In the genomic region with DNA sequence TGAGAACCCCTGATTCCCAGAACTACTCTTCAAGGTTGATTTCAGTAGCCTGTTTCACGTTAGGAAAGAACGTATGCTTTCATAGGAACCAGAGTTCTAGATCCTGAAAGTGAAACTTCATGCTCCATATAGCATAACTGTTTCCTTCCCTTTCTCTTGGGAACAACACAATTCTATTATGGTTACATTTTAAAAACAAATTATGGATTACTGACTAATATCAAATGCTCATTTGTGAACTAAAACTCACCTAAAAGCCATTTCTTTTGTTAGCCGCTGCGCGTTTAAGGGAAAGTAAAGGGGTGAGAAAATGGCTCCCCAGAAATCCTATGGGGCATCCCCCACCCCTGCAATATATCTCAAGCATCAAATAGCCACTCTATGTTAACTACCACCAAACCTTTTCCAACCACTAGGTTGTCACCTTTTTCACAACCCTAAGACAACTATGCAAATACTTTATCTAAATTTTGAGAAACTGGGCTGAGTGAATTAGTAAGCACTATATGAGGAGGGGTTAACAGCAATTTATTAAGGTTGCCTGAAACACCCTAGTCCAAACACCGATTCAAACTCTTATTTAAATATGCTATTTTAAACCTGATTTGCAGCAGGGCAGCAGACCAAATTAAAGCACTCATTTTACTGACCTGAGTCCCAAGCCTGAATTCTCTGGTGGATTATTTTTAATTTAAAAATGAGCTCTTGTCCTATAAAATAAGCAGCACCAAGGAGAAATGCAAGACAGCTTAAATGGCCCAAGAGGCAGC, we compare ENCODE assay signal across 8 cellular contexts. TPM values are rescaled to one million over a fixed set of nuclear protein-coding genes. Genes with fewer than 3 reads are reported as not detected.
DNase-seq lines count a peak whose midpoint lies in the region; ATAC-seq and TF ChIP-seq lines count a peak whose summit lies in the region.

No MANE protein-coding gene starts in this region.

- no peak for TF ChIP-seq EP300 in upper lobe of left lung (IDR thresholded peaks at IDR 0.05)

- H3K27me3 ChIP-seq in BJ (ENCODE audit: control insufficient read depth, insufficient read depth, low read length) (no peaks in the 10 kb centered on the region), upper lobe of left lung (no peaks in the 10 kb centered on the region)

- DNase-seq in BJ (ENCODE audit: low read depth) (no peak), HT-29 (ENCODE audit: low spot score) (peak; percentile 23), lung microvascular endothelial cell (ENCODE audit: low read depth in 2 of 2) (peak; percentile 27 to 35), upper lobe of left lung (no peak), left colon (no peak), COR-L47 (lab: John Stamatoyannopoulos, UW) (no peak)
- DNase-seq in activated naive CD8-positive, alpha-beta T cell treated with anti-CD3 and anti-CD28 coated beads, Interleukin-2, amount 10 ng/mL, durations not matched to agents 7 days and 5 days = no peak

- WGBS in upper lobe of left lung, 2 donors = 52% methylated on average over 6 of the region's 6 CpGs

- peak; percentile 20 for ATAC-seq in GM19438 (IDR thresholded peaks at IDR 0.05; ENCODE audit: low read depth, unreplicated experiment)
- no peak for ATAC-seq in activated naive CD8-positive, alpha-beta T cell treated with anti-CD3 and anti-CD28 coated beads, Interleukin-2, amount 10 ng/mL, durations not matched to agents 7 days and 5 days (ENCODE audit: low read depth)
- no peak for ATAC-seq in upper lobe of left lung (ENCODE audit: low FRiP score in 2 of 2)
- no peak for ATAC-seq in left colon

- peaks cover 24% of the 10 kb centered on the region for H3K36me3 Mint-ChIP-seq in activated naive CD8-positive, alpha-beta T cell treated with anti-CD3 and anti-CD28 coated beads, Interleukin-2, amount 10 ng/mL, durations not matched to agents 7 days and 5 days

- H3K36me3 ChIP-seq in BJ (ENCODE audit: control insufficient read depth, insufficient read depth, low read length) (0 out of 2 replicates have a peak, but pooled peaks cover 1% of the 10 kb centered on the region), upper lobe of left lung (peaks cover 0 to 5% (median 0%) of the 10 kb centered on the region in 4 donors)

- H3K4me1 ChIP-seq in upper lobe of left lung = peaks cover 39 to 56% (median 48%) of the 10 kb centered on the region in 4 donors

- no peak for TF ChIP-seq CTCF in BJ (IDR thresholded peaks at IDR 0.05; ENCODE audit: insufficient read depth, low read depth, low read length)
- TF ChIP-seq CTCF in upper lobe of left lung (IDR thresholded peaks at IDR 0.05) = no peak

- TF ChIP-seq POLR2A in upper lobe of left lung (IDR thresholded peaks at IDR 0.05) = no peak

- no peaks in the 10 kb centered on the region for H3K9me3 ChIP-seq in upper lobe of left lung

- POLR2A ChIA-PET in BJ (lab: Charles Lee) = no interaction called here
- POLR2A ChIA-PET in activated naive CD8-positive, alpha-beta T cell treated with anti-CD3 and anti-CD28 coated beads, Interleukin-2, amount 10 ng/mL, durations not matched to agents 7 days and 5 days (lab: Charles Lee) = interaction anchor here (0.9 to 6.8 kb wide), 6 partner anchors 22 to 352 kb away, joined by 3 to 85 read pairs (median 48); a partner anchor contains a TSS

- peak overlapping the region; percentile 59 for H3K4me3 ChIP-seq in BJ (ENCODE audit: low read depth, low read length)
- H3K4me3 ChIP-seq in upper lobe of left lung = peak overlapping the region; percentile 6 to 85 (median 68)

- intact Hi-C loops in left colon (cut with DNase I, micrococcal nuclease) = no loop called here

- no peaks in the 10 kb centered on the region for H3K9me3 Mint-ChIP-seq in activated naive CD8-positive, alpha-beta T cell treated with anti-CD3 and anti-CD28 coated beads, Interleukin-2, amount 10 ng/mL, durations not matched to agents 7 days and 5 days

- H3K27ac ChIP-seq in upper lobe of left lung = peak overlapping the region; percentile 19 to 63 (median 42)

- peaks cover 39% of the 10 kb centered on the region for H3K4me1 Mint-ChIP-seq in activated naive CD8-positive, alpha-beta T cell treated with anti-CD3 and anti-CD28 coated beads, Interleukin-2, amount 10 ng/mL, durations not matched to agents 7 days and 5 days

- H3K27me3 Mint-ChIP-seq in activated naive CD8-positive, alpha-beta T cell treated with anti-CD3 and anti-CD28 coated beads, Interleukin-2, amount 10 ng/mL, durations not matched to agents 7 days and 5 days = no peaks in the 10 kb centered on the region

- CTCF ChIA-PET in BJ (lab: Yijun Ruan, JAX) = no interaction called here

- peak overlapping the region; percentile 94 for H3K4me3 Mint-ChIP-seq in activated naive CD8-positive, alpha-beta T cell treated with anti-CD3 and anti-CD28 coated beads, Interleukin-2, amount 10 ng/mL, durations not matched to agents 7 days and 5 days

- H3K27ac Mint-ChIP-seq in activated naive CD8-positive, alpha-beta T cell treated with anti-CD3 and anti-CD28 coated beads, Interleukin-2, amount 10 ng/mL, durations not matched to agents 7 days and 5 days = peak overlapping the region; percentile 98

RNA-seq across cellular contexts. Expression of a gene that starts 2.4 kb away (rescaled TPM):
- polyA plus RNA-seq in BJ (2011; rRNA removed) = 34.2 and 39.3 TPM in 2 replicates
- 69.8 and 114 TPM in 2 replicates for polyA minus RNA-seq in BJ (2011; rRNA and poly(A)+ RNA removed)
- 117 and 133 TPM in 2 replicates for total RNA-seq in HT-29 (2014; rRNA removed; shearing (Covaris generic))
- total RNA-seq in activated naive CD8-positive, alpha-beta T cell treated with anti-CD3 and anti-CD28 coated beads, Interleukin-2, amount 10 ng/mL, durations not matched to agents 7 days and 5 days = 10 to 100 TPM; 28.3 TPM
- total RNA-seq in lung microvascular endothelial cell = 7.8 and 14.5 TPM in 2 replicates
- 10 to 100 TPM; 17.6 to 45.0 (median 31.7) TPM for total RNA-seq in upper lobe of left lung
- total RNA-seq in left colon = 10 to 100 TPM; 24.1 to 25.4 TPM

RNA-seq across cellular contexts. Expression of a gene that starts 56.9 kb away (rescaled TPM):
- not detected in 2 replicates for polyA plus RNA-seq in BJ (2011; rRNA removed)
- 0.09 TPM in 1 of 2 replicates, not detected in the other for polyA minus RNA-seq in BJ (2011; rRNA and poly(A)+ RNA removed)
- total RNA-seq in HT-29 (2014; rRNA removed; shearing (Covaris generic)) = not detected in 2 replicates
- total RNA-seq in activated naive CD8-positive, alpha-beta T cell treated with anti-CD3 and anti-CD28 coated beads, Interleukin-2, amount 10 ng/mL, durations not matched to agents 7 days and 5 days = under 1 TPM in 1 of 2 experiments, not detected in 1; 0.23 TPM
- total RNA-seq in lung microvascular endothelial cell = not detected in 2 replicates
- 1 to 10 TPM in 1 of 6 donors, not detected in 5; 2.1 TPM for total RNA-seq in upper lobe of left lung
- not detected for total RNA-seq in left colon

Comparison
In these comparisons a context has a peak if more than half of its experiments do, and no peak if none do; other contexts are left out.
1. DNase-seq: peak in HT-29 (single experiment) and lung microvascular endothelial cell (2 of 2); none in BJ (single experiment), activated naive CD8-positive, alpha-beta T cell treated with anti-CD3 and anti-CD28 coated beads, Interleukin-2, amount 10 ng/mL, durations not matched to agents 7 days and 5 days (single experiment), upper lobe of left lung (0 of 2), left colon (0 of 2) and COR-L47 (single experiment).